ENCODE assay signal across 19 cellular contexts in genomic region chr1:76230894-76231293, GRCh38.
"Had no signal": no experiment of that assay in that cellular context is flagged by ENCODE, and none has a peak within 500 bp of the region (broad histone marks: within the 10 kb centered on the region; RNA-seq: fewer than 3 reads in every experiment).

No MANE protein-coding gene starts in this region.

- H3K36me3 ChIP-seq: adrenal gland, left lung, ovary, right lobe of liver, transverse colon, vagina had no signal

- H3K4me1 ChIP-seq: adrenal gland, left lung, right lobe of liver, transverse colon, vagina had no signal

- DNase-seq: activated CD4-positive, alpha-beta T cell treated with anti-CD3 and anti-CD28 coated beads, Interleukin-2, amount 50 U/mL, for 48 hours; activated naive CD4-positive, alpha-beta T cell treated with anti-CD3 and anti-CD28 coated beads, Interleukin-2, amount 10 ng/mL, durations not matched to agents 7 days and 5 days; adrenal gland; central memory CD4-positive, alpha-beta T cell; cortex of kidney; effector CD4-positive, alpha-beta T cell; foreskin fibroblast; head of caudate nucleus; kidney; left lung; mammary epithelial cell; naive B cell; ovary; right lobe of liver; stimulated activated naive CD8-positive, alpha-beta T cell treated with anti-CD3 and anti-CD28 coated beads, Interleukin-15, Interleukin-2, amounts not matched to agents 100 U/mL and 50 U/mL, for 24 hours; transverse colon had no signal

- H3K4me3 ChIP-seq: adrenal gland, left lung, ovary, right lobe of liver, transverse colon, vagina had no signal

- H3K4me1 Mint-ChIP-seq: activated T-helper 17 cell treated with anti-CD3 and anti-CD28 coated beads, Interleukin-2, amount 50 U/mL, for 72 hours had no signal

- H3K27ac ChIP-seq: adrenal gland, left lung, ovary, right lobe of liver, transverse colon, vagina, VCaP had no signal

- H3K9me3 Mint-ChIP-seq: activated T-helper 17 cell treated with anti-CD3 and anti-CD28 coated beads, Interleukin-2, amount 50 U/mL, for 72 hours had no signal

- H3K27me3 Mint-ChIP-seq: activated naive CD4-positive, alpha-beta T cell treated with anti-CD3 and anti-CD28 coated beads, Interleukin-2, amount 10 ng/mL, durations not matched to agents 7 days and 5 days; activated T-helper 17 cell treated with anti-CD3 and anti-CD28 coated beads, Interleukin-2, amount 50 U/mL, for 72 hours; naive B cell had no signal

- H3K36me3 Mint-ChIP-seq: activated naive CD4-positive, alpha-beta T cell treated with anti-CD3 and anti-CD28 coated beads, Interleukin-2, amount 10 ng/mL, durations not matched to agents 7 days and 5 days had no signal

- H3K4me3 Mint-ChIP-seq: activated naive CD4-positive, alpha-beta T cell treated with anti-CD3 and anti-CD28 coated beads, Interleukin-2, amount 10 ng/mL, durations not matched to agents 7 days and 5 days; activated T-helper 17 cell treated with anti-CD3 and anti-CD28 coated beads, Interleukin-2, amount 50 U/mL, for 72 hours had no signal

- H3K27me3 ChIP-seq: adrenal gland, left lung, ovary, right lobe of liver, transverse colon, vagina had no signal

- H3K27ac Mint-ChIP-seq: activated naive CD4-positive, alpha-beta T cell treated with anti-CD3 and anti-CD28 coated beads, Interleukin-2, amount 10 ng/mL, durations not matched to agents 7 days and 5 days; activated T-helper 17 cell treated with anti-CD3 and anti-CD28 coated beads, Interleukin-2, amount 50 U/mL, for 72 hours had no signal

- H3K9me3 ChIP-seq: adrenal gland, left lung, ovary, right lobe of liver, transverse colon, vagina had no signal

- ATAC-seq: activated T-helper 17 cell treated with anti-CD3 and anti-CD28 coated beads, Interleukin-2, amount 50 U/mL, for 72 hours; left lung; right lobe of liver; stimulated activated naive CD8-positive, alpha-beta T cell treated with anti-CD3 and anti-CD28 coated beads, Interleukin-15, Interleukin-2, amounts not matched to agents 100 U/mL and 50 U/mL, for 24 hours had no signal
